In the genomic region with DNA sequence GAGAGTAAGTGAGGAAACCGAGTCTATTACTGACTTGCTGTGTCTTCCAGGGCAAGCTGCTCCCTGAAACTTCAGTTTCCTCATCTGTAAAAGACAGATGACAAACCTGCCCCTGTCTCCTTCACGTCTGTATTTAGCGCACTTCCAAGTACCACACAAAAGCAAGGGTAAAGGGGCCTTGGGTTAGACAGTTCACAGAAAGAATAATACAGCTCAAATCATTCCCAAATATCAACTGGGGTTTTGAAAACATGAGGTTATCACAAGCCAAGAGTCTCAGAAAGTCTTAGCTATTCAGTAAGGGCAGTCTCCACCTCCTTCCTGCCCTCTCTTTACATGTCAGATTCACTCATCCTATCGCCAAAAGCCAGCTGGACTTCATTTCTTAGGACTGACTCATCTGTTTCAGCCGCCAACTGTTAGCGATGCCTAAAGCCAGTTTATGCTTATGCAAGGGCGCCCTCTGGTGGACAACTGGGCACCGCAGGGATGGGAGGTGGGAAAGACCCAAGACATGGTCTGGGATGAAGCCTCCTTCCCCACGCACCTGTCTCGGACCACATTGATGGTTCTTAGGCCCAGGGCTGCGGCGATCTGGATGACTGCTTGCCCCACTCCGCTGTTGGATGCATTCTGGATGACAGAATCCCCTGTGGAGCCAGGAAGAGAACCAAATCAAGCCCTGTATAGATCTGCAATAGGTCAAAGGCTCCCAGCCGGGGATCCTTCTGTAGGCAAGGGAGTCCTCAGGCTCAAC, we compare ENCODE assay signal across 8 cellular contexts. TPM values are rescaled to one million over a fixed set of nuclear protein-coding genes. Genes with fewer than 3 reads are reported as not detected.
DNase-seq lines count a peak whose midpoint lies in the region; ATAC-seq and TF ChIP-seq lines count a peak whose summit lies in the region.

No MANE protein-coding gene starts in this region.

- WGBS in thyroid gland, 2 donors: 26 to 28% methylated on average over 14 of the region's 14 CpGs

- H3K4me1 ChIP-seq in parathyroid adenoma (no peaks in the 10 kb centered on the region), thyroid gland (peaks cover 10 to 13% of the 10 kb centered on the region in 2 donors)

- TF ChIP-seq POLR2A in thyroid gland (IDR thresholded peaks at IDR 0.05): peak in 1 of 2 donors; percentile 50

- peak; percentile 84 for TF ChIP-seq CTCF in parathyroid adenoma (IDR thresholded peaks at IDR 0.05)
- peak; percentile 77 to 97 (median 94) for TF ChIP-seq CTCF in thyroid gland (IDR thresholded peaks at IDR 0.05)

- H3K27me3 ChIP-seq in H7 (ENCODE audit: control insufficient read depth, insufficient read depth, low read length): no peaks in the 10 kb centered on the region
- H3K27me3 ChIP-seq in parathyroid adenoma (ENCODE audit: control insufficient read depth, insufficient read depth, low read length): no peaks in the 10 kb centered on the region
- no peaks in the 10 kb centered on the region for H3K27me3 ChIP-seq in thyroid gland

- peak; percentile 97 to 99 for ATAC-seq in activated naive CD4-positive, alpha-beta T cell treated with anti-CD3 and anti-CD28 coated beads, Interleukin-2, amount 50 U/mL, for 72 hours

- H3K27ac ChIP-seq in parathyroid adenoma (peak overlapping the region; percentile 39), thyroid gland (peak overlapping the region; percentile 82 to 99 (median 85))

- H3K9ac ChIP-seq in parathyroid adenoma: no peak overlapping the region

- DNase-seq in COLO668 (lab: John Stamatoyannopoulos, UW; ENCODE audit: unreplicated experiment) (peak; percentile 98), H7 (peak; percentile 95), NCI-H1105 treated with DMSO at 0.1 percent for 48 hours (lab: John Stamatoyannopoulos, UW) (peak; percentile 89), SKM-1 (lab: John Stamatoyannopoulos, UW; ENCODE audit: unreplicated experiment) (peak; percentile 74), head of caudate nucleus (peak; percentile 76 to 99 (median 94)), thyroid gland (peak; percentile 96 to 98)
- DNase-seq in activated naive CD4-positive, alpha-beta T cell treated with anti-CD3 and anti-CD28 coated beads, Interleukin-2, amount 50 U/mL, for 72 hours (ENCODE audit: low spot score in 2 of 2): peak; percentile 88 to 96

- no peak overlapping the region for H3K4me3 ChIP-seq in H7 (ENCODE audit: insufficient read depth, low read depth, low read length)
- H3K4me3 ChIP-seq in parathyroid adenoma (ENCODE audit: low read depth, low read length): no peak overlapping the region
- H3K4me3 ChIP-seq in thyroid gland (replicated peaks in 1 of 3): no peak overlapping the region

- H3K27ac Mint-ChIP-seq in activated naive CD4-positive, alpha-beta T cell treated with anti-CD3 and anti-CD28 coated beads, Interleukin-2, amount 50 U/mL, for 72 hours: peak overlapping the region; percentile 79 to 82

- no peaks in the 10 kb centered on the region for H3K9me3 ChIP-seq in parathyroid adenoma (ENCODE audit: control insufficient read depth, low read length)
- H3K9me3 ChIP-seq in thyroid gland: no peaks in the 10 kb centered on the region

- H3K9me3 Mint-ChIP-seq in activated naive CD4-positive, alpha-beta T cell treated with anti-CD3 and anti-CD28 coated beads, Interleukin-2, amount 50 U/mL, for 72 hours: no peaks in the 10 kb centered on the region

- H3K36me3 ChIP-seq in H7 (replicated peaks; ENCODE audit: control insufficient read depth, insufficient read depth, low read length): peaks cover 24% of the 10 kb centered on the region
- H3K36me3 ChIP-seq in parathyroid adenoma (ENCODE audit: control insufficient read depth, insufficient read depth, low read length): no peaks in the 10 kb centered on the region
- H3K36me3 ChIP-seq in thyroid gland: peaks cover 0 to 6% of the 10 kb centered on the region in 2 donors

- peaks cover 0 to 13% of the 10 kb centered on the region in 2 donors for H3K36me3 Mint-ChIP-seq in activated naive CD4-positive, alpha-beta T cell treated with anti-CD3 and anti-CD28 coated beads, Interleukin-2, amount 50 U/mL, for 72 hours

- no peaks in the 10 kb centered on the region for H3K79me2 ChIP-seq in parathyroid adenoma

- intact Hi-C loops in head of caudate nucleus (cut with DNase I) (loop anchor here (2.0 kb wide), 1 partner anchor 320 kb away; no protein-coding TSS in a partner anchor), thyroid gland (cut with DNase I) (loop anchor here (2.0 to 10.0 kb wide), 3 partner anchors 168 to 418 kb away; no protein-coding TSS in a partner anchor)

- no peak overlapping the region for H3K4me2 ChIP-seq in parathyroid adenoma (ENCODE audit: low read length)

- H2AFZ ChIP-seq in parathyroid adenoma: peak overlapping the region; percentile 50

RNA-seq across cellular contexts. Expression of a gene that starts 21.1 kb away (rescaled TPM):
- 62.5 and 76.6 TPM in 2 replicates for total RNA-seq in H7 (2014; rRNA removed; shearing (Covaris generic))
- 100 to 1,000 TPM; 139 to 163 TPM for total RNA-seq in activated naive CD4-positive, alpha-beta T cell treated with anti-CD3 and anti-CD28 coated beads, Interleukin-2, amount 50 U/mL, for 72 hours
- total RNA-seq in thyroid gland: 10 to 100 TPM; 67.1 to 94.7 (median 85.2) TPM

RNA-seq across cellular contexts. Expression of a gene that starts 28.0 kb away (rescaled TPM):
- 62.1 and 71.1 TPM in 2 replicates for total RNA-seq in H7 (2014; rRNA removed; shearing (Covaris generic))
- total RNA-seq in activated naive CD4-positive, alpha-beta T cell treated with anti-CD3 and anti-CD28 coated beads, Interleukin-2, amount 50 U/mL, for 72 hours: 10 to 100 TPM; 25.7 to 33.0 TPM
- total RNA-seq in thyroid gland: 10 to 100 TPM; 10.2 to 30.9 (median 18.0) TPM

RNA-seq across cellular contexts. Expression of a gene that starts 33.6 kb away (rescaled TPM):
- 24.6 and 28.6 TPM in 2 replicates for total RNA-seq in H7 (2014; rRNA removed; shearing (Covaris generic))
- 1 to 10 TPM in 1 of 2 donors, not detected in 1; 2.0 TPM for total RNA-seq in activated naive CD4-positive, alpha-beta T cell treated with anti-CD3 and anti-CD28 coated beads, Interleukin-2, amount 50 U/mL, for 72 hours
- total RNA-seq in thyroid gland: 10 to 100 TPM; 12.4 to 30.0 (median 17.9) TPM
